20 cellular contexts compared by ENCODE assay signal in the genomic region with DNA sequence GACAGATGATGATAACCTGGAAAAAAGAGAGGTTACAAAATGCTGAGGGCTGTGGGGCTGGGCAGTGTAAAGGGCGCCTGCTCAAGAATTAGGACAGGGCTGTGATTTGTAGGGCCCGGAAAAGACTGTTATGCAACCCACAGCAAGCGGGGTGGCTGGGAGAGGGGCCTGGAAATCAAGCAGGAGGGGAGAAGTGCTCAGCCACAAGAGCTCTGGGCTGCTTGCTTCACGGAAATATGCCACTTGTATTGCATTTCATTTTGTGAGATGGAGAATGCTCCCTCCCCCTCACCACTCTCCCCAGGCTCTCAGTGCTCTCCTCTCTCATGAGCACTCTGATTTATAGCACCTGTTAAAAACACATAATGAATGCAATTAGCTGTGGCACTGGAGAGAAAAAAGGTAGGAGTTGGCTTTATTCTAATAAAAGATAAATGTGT. TPM values are rescaled to one million over a fixed set of nuclear protein-coding genes. Genes with fewer than 3 reads are reported as not detected.
DNase-seq lines count a peak whose midpoint lies in the region; ATAC-seq and TF ChIP-seq lines count a peak whose summit lies in the region.
"Had no signal": no experiment of that assay in that cellular context is flagged by ENCODE, and none has a peak within 500 bp of the region (broad histone marks: within the 10 kb centered on the region; RNA-seq: fewer than 3 reads in every experiment).

No MANE protein-coding gene starts in this region.

- H3K9ac ChIP-seq in rectal smooth muscle tissue (ENCODE audit: low read length), result no peak overlapping the region

- no peak for DNase-seq in HEK293T (ENCODE audit: extremely low spot score)
- DNase-seq in NCI-H187 treated with DMSO at 0.1 percent for 48 hours (lab: John Stamatoyannopoulos, UW), result peak; percentile 89
- DNase-seq in WTC11 (ENCODE audit: low spot score), result peak; percentile 41
- DNase-seq in hypothalamus (lab: John Stamatoyannopoulos, UW), result no peak
- no peak for DNase-seq in GM13976 (ENCODE audit: low spot score)
- no peak for DNase-seq in NCI-H2029 treated with DMSO at 0.1 percent for 48 hours (lab: John Stamatoyannopoulos, UW)
- DNase-seq: activated gamma-delta T cell treated with Interleukin-2 at 50 U/mL for 16 hours; cortex of kidney; DMS153; RPMI8226; stimulated activated CD4-positive, alpha-beta T cell treated with anti-CD3 and anti-CD28 coated beads, Interleukin-4, amount 100 ng/mL, for 1 hour; stimulated activated CD8-positive, alpha-beta memory T cell treated with anti-CD3 and anti-CD28 coated beads, Interleukin-4, amount 100 ng/mL, for 48 hours; T-cell had no signal

- peak overlapping the region; percentile 4 for H3K27ac ChIP-seq in rectal smooth muscle tissue (ENCODE audit: low read depth, low read length)

- no peak overlapping the region for H3K4me3 ChIP-seq in rectal smooth muscle tissue (ENCODE audit: low read length)

- H3K36me3 Mint-ChIP-seq in WTC11, result no peaks in the 10 kb centered on the region
- H3K36me3 Mint-ChIP-seq: T-cell had no signal

- H3K4me3 Mint-ChIP-seq in WTC11, result no peak overlapping the region
- H3K4me3 Mint-ChIP-seq: B cell, T-cell had no signal

- TF ChIP-seq CTCF in WTC11 (IDR thresholded peaks at IDR 0.05) (no peak), GM13976 (IDR thresholded peaks at IDR 0.05; ENCODE audit: borderline replicate concordance, control extremely low read depth, extremely low read depth, insufficient read depth, missing control alignments) (no peak)

- no peaks in the 10 kb centered on the region for H3K9me3 Mint-ChIP-seq in WTC11
- H3K9me3 Mint-ChIP-seq: T-cell had no signal

- CTCF ChIA-PET in HEK293T (lab: Yijun Ruan, JAX), result interaction anchor here (0.5 to 2.3 kb wide), 4 partner anchors 15 to 38 kb away, joined by 3 to 9 read pairs (median 6); no protein-coding TSS in a partner anchor
- CTCF ChIA-PET in WTC11 (lab: Charles Lee), result interaction anchor here (0.6 to 1.6 kb wide), 3 partner anchors 35 to 123 kb away, joined by 3 to 7 read pairs (median 6); no protein-coding TSS in a partner anchor

- ATAC-seq in WTC11, result peak; percentile 27; the same call in 1 of the 2 replicates
- ATAC-seq in GM19035 (IDR thresholded peaks at IDR 0.05; ENCODE audit: unreplicated experiment), result no peak
- ATAC-seq: sciatic nerve, T-cell had no signal

- no peak overlapping the region for H3K27ac Mint-ChIP-seq in WTC11
- H3K27ac Mint-ChIP-seq: B cell, T-cell had no signal

- H3K27me3 Mint-ChIP-seq in WTC11 (ENCODE audit: low read depth), result peaks cover 91% of the 10 kb centered on the region

- peaks cover 22% of the 10 kb centered on the region for H3K4me1 ChIP-seq in rectal smooth muscle tissue (ENCODE audit: control insufficient read depth, insufficient read depth, low read length)

- in situ Hi-C loops in GM13976 (cut with MboI; ENCODE audit: low sequenced_read_pairs, unreplicated experiment), result no loop called here

- no peaks in the 10 kb centered on the region for H3K36me3 ChIP-seq in rectal smooth muscle tissue (ENCODE audit: control insufficient read depth, insufficient read depth, low read length)

- peaks cover 54% of the 10 kb centered on the region for H3K4me1 Mint-ChIP-seq in WTC11

- peaks cover 14% of the 10 kb centered on the region for H3K27me3 ChIP-seq in rectal smooth muscle tissue (ENCODE audit: control insufficient read depth, insufficient read depth, low read length)

- POLR2A ChIA-PET in HEK293T (lab: Yijun Ruan, JAX) (interaction anchor here (0.7 to 1.2 kb wide), 4 partner anchors 9 to 85 kb away, joined by 3 to 6 read pairs (median 4); partner anchors contain the start of gene HAND1), WTC11 (lab: Charles Lee) (no interaction called here)

TF ChIP-seq in HEK293T, 16 proteins besides CTCF, POLR2A, EP300 and RAD21:
- TF ChIP-seq FOXM1 (IDR thresholded peaks at IDR 0.05; ENCODE audit: borderline replicate concordance) (no peak), SP1 (IDR thresholded peaks at IDR 0.05) (no peak), HDGF (IDR thresholded peaks at IDR 0.05; ENCODE audit: borderline replicate concordance) (no peak), BHLHE40 (IDR thresholded peaks at IDR 0.05; ENCODE audit: borderline replicate concordance) (no peak), PKNOX1 (IDR thresholded peaks at IDR 0.05) (peak; percentile 43; the same call in 1 of the 2 replicates), CTBP1 (IDR thresholded peaks at IDR 0.05; ENCODE audit: borderline replicate concordance) (0 out of 2 replicates have a peak, but pooled peaks have one; percentile 28), LEF1 (IDR thresholded peaks at IDR 0.05; ENCODE audit: borderline replicate concordance) (no peak)

TF ChIP-seq in WTC11, 78 proteins besides CTCF, POLR2A, EP300 and RAD21:
- TF ChIP-seq ZMAT4 (CRISPR knock-in tag; IDR thresholded peaks at IDR 0.05) (no peak), KAT7 (CRISPR knock-in tag; IDR thresholded peaks at IDR 0.05; ENCODE audit: borderline replicate concordance) (no peak), ZNF671 (CRISPR knock-in tag; IDR thresholded peaks at IDR 0.05) (no peak)

RNA-seq across cellular contexts. Expression of gene HAND1, which starts 8.4 kb away (rescaled TPM):
- total RNA-seq in WTC11 (2021), result not detected in 3 replicates
- total RNA-seq: astrocyte, B cell, frontal cortex, sciatic nerve, T-cell, temporal lobe had no signal

RNA-seq across cellular contexts. Expression of gene SAP30L, which starts 40.6 kb away (rescaled TPM):
- 25.6 to 33.5 TPM (median 32.0 TPM) in 3 replicates for total RNA-seq in WTC11 (2021)

Comparison
In these comparisons a context has a peak if more than half of its experiments do, and no peak if none do; other contexts are left out.
1. DNase-seq: peak in NCI-H187 treated with DMSO at 0.1 percent for 48 hours (single experiment) and WTC11 (single experiment); none in HEK293T (single experiment), hypothalamus (0 of 51), GM13976 (single experiment) and NCI-H2029 treated with DMSO at 0.1 percent for 48 hours (single experiment).